Comparison of ENCODE assay signal across 9 cellular contexts in genomic region chr19:48398329-48399235, GRCh38. TPM values are rescaled to one million over a fixed set of nuclear protein-coding genes. Genes with fewer than 3 reads are reported as not detected.
DNase-seq lines count a peak whose midpoint lies in the region; ATAC-seq, FAIRE-seq and TF ChIP-seq lines count a peak whose summit lies in the region.
"Had no signal": no experiment of that assay in that cellular context is flagged by ENCODE, and none has a peak within 500 bp of the region (broad histone marks: within the 10 kb centered on the region; RNA-seq: fewer than 3 reads in every experiment).

No MANE protein-coding gene starts in this region.

- TF ChIP-seq CTCF in endothelial cell of umbilical vein (IDR thresholded peaks at IDR 0.05; ENCODE audit: extremely low read depth in 1 of 2, insufficient read depth in 1 of 2, low read depth in 1 of 2, low read length in 2 of 2): no peak

- H3K27me3 ChIP-seq in endothelial cell of umbilical vein (ENCODE audit: control insufficient read depth in 2 of 2, insufficient read depth in 2 of 2, low read length in 2 of 2) (peaks cover 21 to 23% of the 10 kb centered on the region in 2 experiments), mucosa of rectum (ENCODE audit: control insufficient read depth in 2 of 2, insufficient read depth in 2 of 2, low read length in 2 of 2) (peaks cover 29 to 42% of the 10 kb centered on the region in 2 donors)

- H3K4me1 ChIP-seq in endothelial cell of umbilical vein (ENCODE audit: control insufficient read depth, extremely low read depth, insufficient read depth, low read length) (peaks cover 10% of the 10 kb centered on the region), mucosa of rectum (ENCODE audit: control insufficient read depth in 2 of 2, insufficient read depth in 2 of 2, low read length in 2 of 2) (peaks cover 6 to 19% of the 10 kb centered on the region in 2 donors)

- POLR2A ChIA-PET in endothelial cell of umbilical vein (lab: Charles Lee): no interaction called here

- BruUV-seq in endothelial cell of umbilical vein (replicated peaks; lab: Mats Ljungman, UMichigan): no TSS peak

- no peaks in the 10 kb centered on the region for H3K9me3 ChIP-seq in endothelial cell of umbilical vein (replicated peaks; ENCODE audit: control insufficient read depth, insufficient read depth, low read length)
- H3K9me3 ChIP-seq in mucosa of rectum (ENCODE audit: control insufficient read depth in 2 of 2, low read length in 2 of 2): no peaks in the 10 kb centered on the region

- H3K4me3 ChIP-seq in endothelial cell of umbilical vein (replicated peaks in 1 of 3; ENCODE audit: insufficient read depth in 1 of 3, low read depth in 1 of 3, low read length in 3 of 3): peak overlapping the region; percentile 29 to 38 (median 32)
- peak overlapping the region; percentile 59 to 69 for H3K4me3 ChIP-seq in mucosa of rectum (ENCODE audit: low read length in 2 of 2)

- peak overlapping the region; percentile 36 for H3K4me2 ChIP-seq in endothelial cell of umbilical vein (ENCODE audit: insufficient read depth, low read length)

- ATAC-seq in HG02852 (IDR thresholded peaks at IDR 0.05; ENCODE audit: unreplicated experiment): peak; percentile 54

- intact Hi-C loops in endothelial cell of umbilical vein (cut with micrococcal nuclease): loop anchor here (2.0 to 5.0 kb wide), 3 partner anchors 16 to 84 kb away; partner anchors contain the start of gene GRWD1

- CTCF ChIA-PET in endothelial cell of umbilical vein (lab: Charles Lee): no interaction called here

- FAIRE-seq in endothelial cell of umbilical vein (lab: Jason Lieb, UNC): peak; percentile 67
- FAIRE-seq: endometrium had no signal

- in situ Hi-C loops in G401 (cut with HindIII; ENCODE audit: low sequenced_read_pairs): no loop called here

- no peaks in the 10 kb centered on the region for H3K9me1 ChIP-seq in endothelial cell of umbilical vein (replicated peaks; ENCODE audit: control insufficient read depth, extremely low read depth, insufficient read depth, low read length)

- no peaks in the 10 kb centered on the region for H3K79me2 ChIP-seq in endothelial cell of umbilical vein (ENCODE audit: control insufficient read depth, insufficient read depth, low read length)

- dilution Hi-C loops in endothelial cell of umbilical vein (cut with MboI; ENCODE audit: extremely low pct_ligation_motif_present, low sequenced_read_pairs): no loop called here

- H3K27ac ChIP-seq in endothelial cell of umbilical vein (ENCODE audit: insufficient read depth, low read depth, low read length): no peak overlapping the region
- H3K27ac ChIP-seq in mucosa of rectum (ENCODE audit: low read depth in 2 of 2, low read length in 2 of 2): peak overlapping the region; percentile 32 to 51

- H3K36me3 ChIP-seq in endothelial cell of umbilical vein (ENCODE audit: control insufficient read depth in 2 of 2, extremely low read depth in 1 of 2, insufficient read depth in 2 of 2, low read length in 2 of 2): no peaks in the 10 kb centered on the region
- no peaks in the 10 kb centered on the region for H3K36me3 ChIP-seq in mucosa of rectum (ENCODE audit: control insufficient read depth in 2 of 2, insufficient read depth in 2 of 2, low read length in 2 of 2)

- DNase-seq in G401 (ENCODE audit: low spot score) (peak; percentile 25), NCI-H774 (lab: John Stamatoyannopoulos, UW) (peak; percentile 92), endothelial cell of umbilical vein (ENCODE audit: low read depth, low spot score) (peak; percentile 74), midbrain (lab: John Stamatoyannopoulos, UW) (no peak)
- peak; percentile 95 for DNase-seq in activated CD8-positive, alpha-beta memory T cell treated with anti-CD3 and anti-CD28 coated beads for 24 hours
- DNase-seq in stimulated activated CD8-positive, alpha-beta memory T cell treated with anti-CD3 and anti-CD28 coated beads, Interleukin-7, amount 100 ng/mL, for 4 hours (ENCODE audit: low read depth in 2 of 2): peak; percentile 62 to 78

- H3K9ac ChIP-seq in endothelial cell of umbilical vein (replicated peaks; ENCODE audit: extremely low read depth, insufficient read depth, low read length) (peak overlapping the region; percentile 14), mucosa of rectum (ENCODE audit: low read depth in 1 of 2, low read length in 2 of 2) (peak overlapping the region; percentile 38 to 65)

- TF ChIP-seq POLR2A in endothelial cell of umbilical vein (IDR thresholded peaks at IDR 0.05; ENCODE audit: low read depth, low read length): no peak

- no peaks in the 10 kb centered on the region for H4K20me1 ChIP-seq in endothelial cell of umbilical vein (replicated peaks; ENCODE audit: control insufficient read depth, extremely low read depth, insufficient read depth, low read length)

- peak overlapping the region; percentile 58 for H2AFZ ChIP-seq in endothelial cell of umbilical vein (ENCODE audit: low read depth, low read length)

TF ChIP-seq in endothelial cell of umbilical vein, 7 proteins besides CTCF, POLR2A, EP300 and RAD21:
- TF ChIP-seq EZH2 (IDR thresholded peaks at IDR 0.05; ENCODE audit: borderline replicate concordance, low read depth, low read length, severe bottlenecking) (no peak), JUN (IDR thresholded peaks at IDR 0.05; ENCODE audit: borderline replicate concordance, insufficient read depth, insufficient read length, low read depth) (no peak), GATA2 (IDR thresholded peaks at IDR 0.05; ENCODE audit: insufficient read depth, insufficient read length, low read depth, low read length) (no peak), POLR2AphosphoS5 (IDR thresholded peaks at IDR 0.05; ENCODE audit: insufficient read depth, low read depth, low read length) (peak; percentile 78)
- TF ChIP-seq, protein P1, sequence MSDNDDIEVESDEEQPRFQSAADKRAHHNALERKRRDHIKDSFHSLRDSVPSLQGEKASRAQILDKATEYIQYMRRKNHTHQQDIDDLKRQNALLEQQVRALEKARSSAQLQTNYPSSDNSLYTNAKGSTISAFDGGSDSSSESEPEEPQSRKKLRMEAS (IDR thresholded peaks at IDR 0.05; ENCODE audit: insufficient read depth, insufficient read length): peak; percentile 52
TF ChIP-seq in endothelial cell of umbilical vein: peak in this region for 2.

RNA-seq across cellular contexts. Expression of gene GRIN2D, which starts 5.1 kb away (rescaled TPM):
- total RNA-seq in G401 (2014; rRNA removed; shearing (Covaris generic)): 5.4 and 6.1 TPM in 2 replicates
- total RNA-seq in endothelial cell of umbilical vein: 1.8 and 2.1 TPM in 2 replicates
- 0.38 and 0.59 TPM in 2 replicates for polyA plus RNA-seq in endothelial cell of umbilical vein
- 0.47 and 0.52 TPM in 2 replicates for polyA plus RNA-seq in endothelial cell of umbilical vein (2011; cell fraction: cytosol; rRNA removed)
- 0.91 and 1.0 TPM in 2 replicates for polyA plus RNA-seq in endothelial cell of umbilical vein (2011; cell fraction: nucleus; rRNA removed)
- 2.6 and 6.4 TPM in 2 replicates for polyA plus RNA-seq in endothelial cell of umbilical vein (2012)
- polyA minus RNA-seq in endothelial cell of umbilical vein: 0.81 and 1.3 TPM in 2 replicates
- polyA minus RNA-seq in endothelial cell of umbilical vein (2011; cell fraction: cytosol; rRNA and poly(A)+ RNA removed): 1.1 TPM
- 0.96 and 1.1 TPM in 2 replicates for polyA minus RNA-seq in endothelial cell of umbilical vein (2011; cell fraction: nucleus; rRNA and poly(A)+ RNA removed)

RNA-seq across cellular contexts. Expression of gene KDELR1, which starts 7.2 kb away (rescaled TPM):
- total RNA-seq in G401 (2014; rRNA removed; shearing (Covaris generic)): 137 and 145 TPM in 2 replicates
- total RNA-seq in endothelial cell of umbilical vein: 199 and 200 TPM in 2 replicates
- 224 and 233 TPM in 2 replicates for polyA plus RNA-seq in endothelial cell of umbilical vein
- polyA plus RNA-seq in endothelial cell of umbilical vein (2011; cell fraction: cytosol; rRNA removed): 201 and 221 TPM in 2 replicates
- 89.6 and 98.5 TPM in 2 replicates for polyA plus RNA-seq in endothelial cell of umbilical vein (2011; cell fraction: nucleus; rRNA removed)
- 228 and 230 TPM in 2 replicates for polyA plus RNA-seq in endothelial cell of umbilical vein (2012)
- polyA minus RNA-seq in endothelial cell of umbilical vein: 174 and 180 TPM in 2 replicates
- polyA minus RNA-seq in endothelial cell of umbilical vein (2011; cell fraction: cytosol; rRNA and poly(A)+ RNA removed): 65.6 TPM
- 23.2 and 33.9 TPM in 2 replicates for polyA minus RNA-seq in endothelial cell of umbilical vein (2011; cell fraction: nucleus; rRNA and poly(A)+ RNA removed)

RNA-seq across cellular contexts. Expression of gene SYNGR4, which starts 34.4 kb away (rescaled TPM):
- not detected in 2 replicates for total RNA-seq in G401 (2014; rRNA removed; shearing (Covaris generic))
- total RNA-seq in endothelial cell of umbilical vein: not detected in 2 replicates
- not detected in 2 replicates for polyA plus RNA-seq in endothelial cell of umbilical vein
- not detected in 2 replicates for polyA plus RNA-seq in endothelial cell of umbilical vein (2011; cell fraction: cytosol; rRNA removed)
- not detected in 2 replicates for polyA plus RNA-seq in endothelial cell of umbilical vein (2011; cell fraction: nucleus; rRNA removed)
- not detected in 2 replicates for polyA plus RNA-seq in endothelial cell of umbilical vein (2012)
- polyA minus RNA-seq in endothelial cell of umbilical vein: not detected in 2 replicates
- polyA minus RNA-seq in endothelial cell of umbilical vein (2011; cell fraction: cytosol; rRNA and poly(A)+ RNA removed): not detected
- polyA minus RNA-seq in endothelial cell of umbilical vein (2011; cell fraction: nucleus; rRNA and poly(A)+ RNA removed): not detected in 2 replicates

RNA-seq across cellular contexts. Expression of gene TMEM143, which starts 34.8 kb away (rescaled TPM):
- total RNA-seq in G401 (2014; rRNA removed; shearing (Covaris generic)): 7.4 and 9.8 TPM in 2 replicates
- 4.6 and 7.3 TPM in 2 replicates for total RNA-seq in endothelial cell of umbilical vein
- 5.4 and 6.2 TPM in 2 replicates for polyA plus RNA-seq in endothelial cell of umbilical vein
- 3.0 and 3.7 TPM in 2 replicates for polyA plus RNA-seq in endothelial cell of umbilical vein (2011; cell fraction: cytosol; rRNA removed)
- polyA plus RNA-seq in endothelial cell of umbilical vein (2011; cell fraction: nucleus; rRNA removed): 15.8 and 21.1 TPM in 2 replicates
- 2.5 and 4.5 TPM in 2 replicates for polyA plus RNA-seq in endothelial cell of umbilical vein (2012)
- polyA minus RNA-seq in endothelial cell of umbilical vein: 3.7 and 4.2 TPM in 2 replicates
- polyA minus RNA-seq in endothelial cell of umbilical vein (2011; cell fraction: cytosol; rRNA and poly(A)+ RNA removed): 10.2 TPM
- 3.8 and 3.9 TPM in 2 replicates for polyA minus RNA-seq in endothelial cell of umbilical vein (2011; cell fraction: nucleus; rRNA and poly(A)+ RNA removed)

RNA-seq across cellular contexts. Expression of gene GRWD1, which starts 47.2 kb away (rescaled TPM):
- 87.9 and 99.8 TPM in 2 replicates for total RNA-seq in G401 (2014; rRNA removed; shearing (Covaris generic))
- total RNA-seq in endothelial cell of umbilical vein: 52.7 and 52.8 TPM in 2 replicates
- 26.3 and 26.8 TPM in 2 replicates for polyA plus RNA-seq in endothelial cell of umbilical vein
- 24.3 and 29.0 TPM in 2 replicates for polyA plus RNA-seq in endothelial cell of umbilical vein (2011; cell fraction: cytosol; rRNA removed)
- polyA plus RNA-seq in endothelial cell of umbilical vein (2011; cell fraction: nucleus; rRNA removed): 18.1 and 25.8 TPM in 2 replicates
- polyA plus RNA-seq in endothelial cell of umbilical vein (2012): 30.6 and 31.3 TPM in 2 replicates
- 12.5 and 21.5 TPM in 2 replicates for polyA minus RNA-seq in endothelial cell of umbilical vein
- 36.8 TPM for polyA minus RNA-seq in endothelial cell of umbilical vein (2011; cell fraction: cytosol; rRNA and poly(A)+ RNA removed)
- polyA minus RNA-seq in endothelial cell of umbilical vein (2011; cell fraction: nucleus; rRNA and poly(A)+ RNA removed): 9.3 and 11.5 TPM in 2 replicates
